24 cellular contexts compared by ENCODE assay signal in genomic region chr20:24935140-24935539, GRCh38. TPM values are rescaled to one million over a fixed set of nuclear protein-coding genes. Genes with fewer than 3 reads are reported as not detected.
"Had no signal": no experiment of that assay in that cellular context is flagged by ENCODE, and none has a peak within 500 bp of the region (broad histone marks: within the 10 kb centered on the region; RNA-seq: fewer than 3 reads in every experiment).

No MANE protein-coding gene starts in this region.

- H3K9ac ChIP-seq: SK-N-SH had no signal

- H3K4me3 ChIP-seq: adrenal gland, Peyer's patch, SJCRH30 had no signal

- H3K27me3 ChIP-seq: adrenal gland, Peyer's patch, SJCRH30 had no signal

- H3K27me3 Mint-ChIP-seq: activated CD4-positive, alpha-beta T cell treated with anti-CD3 and anti-CD28 coated beads, Interleukin-2, amount 10 ng/mL, durations not matched to agents 7 days and 5 days; activated naive CD8-positive, alpha-beta T cell treated with anti-CD3 and anti-CD28 coated beads, Interleukin-2, amount 10 ng/mL, durations not matched to agents 7 days and 5 days; activated T-helper 17 cell treated with anti-CD3 and anti-CD28 coated beads, Interleukin-2, amount 50 U/mL, for 72 hours had no signal

- H3K27ac Mint-ChIP-seq: activated CD4-positive, alpha-beta T cell treated with anti-CD3 and anti-CD28 coated beads, Interleukin-2, amount 10 ng/mL, durations not matched to agents 7 days and 5 days; activated T-helper 17 cell treated with anti-CD3 and anti-CD28 coated beads, Interleukin-2, amount 50 U/mL, for 72 hours had no signal

- DNase-seq: activated CD4-positive, CD25-positive, alpha-beta regulatory T cell; activated gamma-delta T cell treated with Interleukin-2 at 50 U/mL for 16 hours; activated naive CD4-positive, alpha-beta T cell treated with anti-CD3 and anti-CD28 coated beads, Interleukin-2, amount 50 U/mL, for 16 hours; activated naive CD8-positive, alpha-beta T cell treated with anti-CD3 and anti-CD28 coated beads, Interleukin-2, amount 10 ng/mL, durations not matched to agents 7 days and 5 days; activated T-cell treated with anti-CD3 and anti-CD28 coated beads for 4 hours; anterior cingulate cortex; Kasumi-1; KBM-7; NCI-H1105 treated with DMSO at 0.1 percent for 48 hours; NCI-H1436 treated with DMSO at 0.1 percent for 48 hours; NCI-H187; NCI-H2081; NCI-H510A treated with DMSO at 0.1 percent for 48 hours; NCI-H69; Right ventricle myocardium superior; SJCRH30; SK-N-SH; T-helper 1 cell had no signal

- ATAC-seq: activated T-helper 17 cell treated with anti-CD3 and anti-CD28 coated beads, Interleukin-2, amount 50 U/mL, for 72 hours had no signal

- H3K9me3 Mint-ChIP-seq: activated T-helper 17 cell treated with anti-CD3 and anti-CD28 coated beads, Interleukin-2, amount 50 U/mL, for 72 hours had no signal

- H3K4me3 Mint-ChIP-seq: activated CD4-positive, alpha-beta T cell treated with anti-CD3 and anti-CD28 coated beads, Interleukin-2, amount 10 ng/mL, durations not matched to agents 7 days and 5 days; activated naive CD8-positive, alpha-beta T cell treated with anti-CD3 and anti-CD28 coated beads, Interleukin-2, amount 10 ng/mL, durations not matched to agents 7 days and 5 days; activated T-helper 17 cell treated with anti-CD3 and anti-CD28 coated beads, Interleukin-2, amount 50 U/mL, for 72 hours had no signal

- H3K27ac ChIP-seq: adrenal gland, RWPE1, SJCRH30, VCaP had no signal

- H3K4me1 ChIP-seq: adrenal gland, SJCRH30 had no signal

- H3K36me3 ChIP-seq: adrenal gland, Peyer's patch, SJCRH30 had no signal

- H3K9me3 ChIP-seq: adrenal gland, Peyer's patch, SJCRH30, SK-N-SH had no signal

RNA-seq across cellular contexts. Expression of gene CST7, which starts 13.9 kb away (rescaled TPM):
- total RNA-seq: SJCRH30 had no signal
